In the genomic region with DNA sequence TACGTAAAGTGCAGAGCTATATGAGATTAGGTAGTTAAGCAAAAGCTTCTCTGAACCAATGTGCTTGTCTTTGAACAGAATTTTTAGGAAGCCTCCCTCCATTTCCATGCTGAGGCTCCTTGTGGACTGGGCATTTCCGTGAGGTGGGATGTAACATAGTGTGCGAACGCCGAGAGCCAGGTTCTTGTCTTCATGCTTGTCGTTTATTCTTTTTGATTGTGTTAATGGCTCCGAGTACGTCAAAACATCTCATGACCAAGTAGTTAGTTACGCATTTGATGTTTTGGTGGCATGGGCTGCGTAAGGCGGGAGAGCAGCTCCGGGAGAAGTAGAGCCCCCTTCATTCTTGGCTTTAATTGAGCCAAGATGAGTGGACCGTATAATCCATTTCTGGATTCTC, we compare ENCODE assay signal across 2 cellular contexts.
TF ChIP-seq lines count a peak whose summit lies in the region.

No MANE protein-coding gene starts in this region.

TF ChIP-seq in GM12878, 131 proteins besides CTCF, POLR2A, EP300 and RAD21 (continued from another document):
- TF ChIP-seq, protein P1, sequence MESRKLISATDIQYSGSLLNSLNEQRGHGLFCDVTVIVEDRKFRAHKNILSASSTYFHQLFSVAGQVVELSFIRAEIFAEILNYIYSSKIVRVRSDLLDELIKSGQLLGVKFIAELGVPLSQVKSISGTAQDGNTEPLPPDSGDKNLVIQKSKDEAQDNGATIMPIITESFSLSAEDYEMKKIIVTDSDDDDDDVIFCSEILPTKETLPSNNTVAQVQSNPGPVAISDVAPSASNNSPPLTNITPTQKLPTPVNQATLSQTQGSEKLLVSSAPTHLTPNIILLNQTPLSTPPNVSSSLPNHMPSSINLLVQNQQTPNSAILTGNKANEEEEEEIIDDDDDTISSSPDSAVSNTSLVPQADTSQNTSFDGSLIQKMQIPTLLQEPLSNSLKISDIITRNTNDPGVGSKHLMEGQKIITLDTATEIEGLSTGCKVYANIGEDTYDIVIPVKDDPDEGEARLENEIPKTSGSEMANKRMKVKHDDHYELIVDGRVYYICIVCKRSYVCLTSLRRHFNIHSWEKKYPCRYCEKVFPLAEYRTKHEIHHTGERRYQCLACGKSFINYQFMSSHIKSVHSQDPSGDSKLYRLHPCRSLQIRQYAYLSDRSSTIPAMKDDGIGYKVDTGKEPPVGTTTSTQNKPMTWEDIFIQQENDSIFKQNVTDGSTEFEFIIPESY (IDR thresholded peaks at IDR 0.05): no peak
- TF ChIP-seq SREBF1 (IDR thresholded peaks at IDR 0.05; ENCODE audit: low read length) (no peak), IKZF1 (conservative IDR thresholded peaks at IDR 0.05) (no peak), PAX8 (IDR thresholded peaks at IDR 0.05) (no peak), MYB (IDR thresholded peaks at IDR 0.05; ENCODE audit: borderline replicate concordance, low read depth, low read length) (no peak), ZBED1 (IDR thresholded peaks at IDR 0.05; ENCODE audit: borderline replicate concordance) (no peak), NKRF (conservative IDR thresholded peaks at IDR 0.05) (no peak), ZNF274 (IDR thresholded peaks at IDR 0.05; ENCODE audit: insufficient read depth, insufficient read length) (no peak), MAX (IDR thresholded peaks at IDR 0.05; ENCODE audit: low read depth, low read length) (no peak), NR2C2 (IDR thresholded peaks at IDR 0.05; ENCODE audit: borderline replicate concordance, control insufficient read depth, insufficient read length, low read depth) (no peak)

TF ChIP-seq in liver, 16 proteins besides CTCF, POLR2A, EP300 and RAD21 (continued from another document):
- no peak for TF ChIP-seq REST (IDR thresholded peaks at IDR 0.05)
- no peak for TF ChIP-seq HNF4G (IDR thresholded peaks at IDR 0.05)
- no peak for TF ChIP-seq NR2F2 (IDR thresholded peaks at IDR 0.05)
- TF ChIP-seq FOXA2 (IDR thresholded peaks at IDR 0.05): no peak
- TF ChIP-seq RXRA (IDR thresholded peaks at IDR 0.05): no peak
- TF ChIP-seq YY1 (IDR thresholded peaks at IDR 0.05): no peak
- no peak for TF ChIP-seq GABPA (IDR thresholded peaks at IDR 0.05 in 1 of 2, conservative IDR thresholded peaks at IDR 0.05 in 1 of 2)
- no peak for TF ChIP-seq JUND (IDR thresholded peaks at IDR 0.05)
- TF ChIP-seq FOXA1 (IDR thresholded peaks at IDR 0.05): no peak
- no peak for TF ChIP-seq TAF1 (conservative IDR thresholded peaks at IDR 0.05)
- TF ChIP-seq, protein P2, sequence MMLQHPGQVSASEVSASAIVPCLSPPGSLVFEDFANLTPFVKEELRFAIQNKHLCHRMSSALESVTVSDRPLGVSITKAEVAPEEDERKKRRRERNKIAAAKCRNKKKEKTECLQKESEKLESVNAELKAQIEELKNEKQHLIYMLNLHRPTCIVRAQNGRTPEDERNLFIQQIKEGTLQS (IDR thresholded peaks at IDR 0.05): no peak
- no peak for TF ChIP-seq HNF4A (conservative IDR thresholded peaks at IDR 0.05)
TF ChIP-seq in liver: peak in this region for 0.
